In genomic region chr18:267688-268552, GRCh38 we compare ENCODE assay signal across 8 cellular contexts. TPM values are rescaled to one million over a fixed set of nuclear protein-coding genes. Genes with fewer than 3 reads are reported as not detected.
A peak's percentile ranks its signal among the peaks of the same experiment; 100 is the strongest.
DNase-seq lines count a peak whose midpoint lies in the region; ATAC-seq lines count a peak whose summit lies in the region.

Gene THOC1, minus strand, starts transcription at chr18:268047. Its CDS starts 28 bp downstream, at chr18:268019.

- H3K27ac ChIP-seq in effector memory CD4-positive, alpha-beta T cell (ENCODE audit: insufficient read depth, low read length, poor library complexity, severe bottlenecking) = peak within 1 kb of the TSS; percentile 93

- peak; percentile 89 for ATAC-seq in GM21360 (IDR thresholded peaks at IDR 0.05; ENCODE audit: unreplicated experiment)

- H3K4me1 ChIP-seq in effector memory CD4-positive, alpha-beta T cell (ENCODE audit: control insufficient read depth, insufficient read depth, low read length, poor library complexity, severe bottlenecking) = no peaks in the 10 kb centered on the region

- H3K4me3 ChIP-seq in effector memory CD4-positive, alpha-beta T cell (ENCODE audit: insufficient read depth, low read depth, low read length, poor library complexity, severe bottlenecking) = peak within 1 kb of the TSS; percentile 83

- no peaks in the 10 kb centered on the region for H3K9me3 ChIP-seq in effector memory CD4-positive, alpha-beta T cell (ENCODE audit: control insufficient read depth, low read length)

- DNase-seq in COR-L47 (lab: John Stamatoyannopoulos, UW) (peak; percentile 88), HT-29 (ENCODE audit: low spot score) (peak; percentile 97), NOMO-1 treated with DMSO at 0.1 percent for 48 hours (lab: John Stamatoyannopoulos, UW; ENCODE audit: unreplicated experiment) (peak; percentile 89), medulla oblongata (ENCODE audit: extremely low spot score) (peak; percentile 92)
- peak; percentile 94 to 97 for DNase-seq in activated CD8-positive, alpha-beta memory T cell treated with anti-CD3 and anti-CD28 coated beads for 4 hours (ENCODE audit: low read depth in 2 of 2)
- peak; percentile 88 for DNase-seq in effector memory CD4-positive, alpha-beta T cell
- peak; percentile 93 to 95 (median 93) for DNase-seq in stimulated activated CD4-positive, alpha-beta T cell treated with anti-CD3 and anti-CD28 coated beads, TNF-alpha, amount 100 ng/mL, for 48 hours (ENCODE audit: low read depth in 3 of 3)

- peaks cover 7% of the 10 kb centered on the region for H3K36me3 ChIP-seq in effector memory CD4-positive, alpha-beta T cell (ENCODE audit: control insufficient read depth, insufficient read depth, low read length)

- no peaks in the 10 kb centered on the region for H3K27me3 ChIP-seq in effector memory CD4-positive, alpha-beta T cell (replicated peaks; ENCODE audit: control insufficient read depth, insufficient read depth, low read length, poor library complexity, severe bottlenecking)

RNA-seq across cellular contexts. Expression of gene THOC1, which starts in this region (rescaled TPM):
- total RNA-seq in HT-29 (2014; rRNA removed; shearing (Covaris generic)) = 30.2 and 40.6 TPM in 2 replicates

Comparison
In these comparisons a context has a peak if more than half of its experiments do, and no peak if none do; other contexts are left out.
1. Peak in every context shown above with its lines: DNase-seq, ATAC-seq, H3K4me3 ChIP-seq and H3K27ac ChIP-seq.